Comparison of ENCODE assay signal across 1 cellular context in the genomic region with DNA sequence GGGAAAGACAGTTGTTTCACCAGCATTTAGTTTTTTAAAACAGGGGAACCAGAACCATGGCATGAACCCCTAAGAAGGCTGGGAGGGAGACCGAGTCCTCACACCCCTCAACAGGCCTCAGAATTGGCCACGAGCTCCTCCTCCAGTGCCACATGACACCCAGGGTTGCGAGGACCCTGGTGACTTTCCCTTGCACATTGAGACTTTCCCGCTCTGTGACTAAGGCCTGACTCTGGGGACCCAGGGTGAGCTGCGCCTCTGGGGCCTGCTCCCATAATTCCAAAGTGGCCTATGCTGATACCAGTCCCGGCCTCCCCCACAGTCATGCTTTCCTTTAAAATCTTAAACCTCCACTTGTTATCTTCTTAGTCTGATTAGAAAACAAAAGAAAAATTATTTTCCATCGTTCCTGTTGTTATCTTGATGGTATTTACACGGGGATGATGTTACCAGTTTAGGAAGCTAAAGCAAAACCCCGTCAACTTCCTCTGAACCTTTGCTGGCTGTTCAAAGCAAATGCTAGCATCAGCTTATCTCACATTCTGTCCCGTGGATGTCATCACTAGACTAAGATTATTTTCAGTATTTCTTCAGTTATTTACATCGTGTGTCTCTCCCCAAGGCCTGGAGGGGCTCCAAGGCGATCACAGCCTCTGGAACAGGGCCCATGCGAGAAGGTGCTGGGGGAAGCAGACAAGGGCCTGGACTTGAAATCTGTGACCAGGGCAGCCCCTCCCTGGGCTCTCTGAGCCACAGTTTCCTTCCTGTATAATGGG.
TF ChIP-seq lines count a peak whose summit lies in the region.

No MANE protein-coding gene starts in this region.

TF ChIP-seq in K562, 482 proteins besides CTCF, POLR2A, EP300 and RAD21 (continued from another document):
- TF ChIP-seq L3MBTL2 (IDR thresholded peaks at IDR 0.05), result peak; percentile 62; the same call in 1 of the 2 replicates
- TF ChIP-seq MGA (IDR thresholded peaks at IDR 0.05), result peak; percentile 62
- no peak for TF ChIP-seq TAL1 (IDR thresholded peaks at IDR 0.05)
- 0 out of 2 replicates have a peak, but pooled peaks have one; percentile 21 for TF ChIP-seq ZNF592 (IDR thresholded peaks at IDR 0.05)
- TF ChIP-seq SOX6 (IDR thresholded peaks at IDR 0.05), result peak; percentile 71; the same call in 1 of the 2 replicates
- 0 out of 2 replicates have a peak, but pooled peaks have one; percentile 20 for TF ChIP-seq ZNF175 (CRISPR knock-in tag; IDR thresholded peaks at IDR 0.05; ENCODE audit: low read depth)
- TF ChIP-seq GABPA (tag; conservative IDR thresholded peaks at IDR 0.05; ENCODE audit: low read depth), result 0 out of 2 replicates have a peak, but pooled peaks have one; percentile 14
- TF ChIP-seq ZNF408 (CRISPR knock-in tag; IDR thresholded peaks at IDR 0.05; ENCODE audit: low read depth), result no peak
- TF ChIP-seq, protein P1, sequence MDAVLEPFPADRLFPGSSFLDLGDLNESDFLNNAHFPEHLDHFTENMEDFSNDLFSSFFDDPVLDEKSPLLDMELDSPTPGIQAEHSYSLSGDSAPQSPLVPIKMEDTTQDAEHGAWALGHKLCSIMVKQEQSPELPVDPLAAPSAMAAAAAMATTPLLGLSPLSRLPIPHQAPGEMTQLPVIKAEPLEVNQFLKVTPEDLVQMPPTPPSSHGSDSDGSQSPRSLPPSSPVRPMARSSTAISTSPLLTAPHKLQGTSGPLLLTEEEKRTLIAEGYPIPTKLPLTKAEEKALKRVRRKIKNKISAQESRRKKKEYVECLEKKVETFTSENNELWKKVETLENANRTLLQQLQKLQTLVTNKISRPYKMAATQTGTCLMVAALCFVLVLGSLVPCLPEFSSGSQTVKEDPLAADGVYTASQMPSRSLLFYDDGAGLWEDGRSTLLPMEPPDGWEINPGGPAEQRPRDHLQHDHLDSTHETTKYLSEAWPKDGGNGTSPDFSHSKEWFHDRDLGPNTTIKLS (IDR thresholded peaks at IDR 0.05; ENCODE audit: borderline replicate concordance, low read depth), result no peak
- no peak for TF ChIP-seq POLR2G (IDR thresholded peaks at IDR 0.05; ENCODE audit: low read depth, low read length)
- TF ChIP-seq CHD1 (IDR thresholded peaks at IDR 0.05; ENCODE audit: low read length), result no peak
